Comparison of ENCODE assay signal across 1 cellular context in the genomic region with DNA sequence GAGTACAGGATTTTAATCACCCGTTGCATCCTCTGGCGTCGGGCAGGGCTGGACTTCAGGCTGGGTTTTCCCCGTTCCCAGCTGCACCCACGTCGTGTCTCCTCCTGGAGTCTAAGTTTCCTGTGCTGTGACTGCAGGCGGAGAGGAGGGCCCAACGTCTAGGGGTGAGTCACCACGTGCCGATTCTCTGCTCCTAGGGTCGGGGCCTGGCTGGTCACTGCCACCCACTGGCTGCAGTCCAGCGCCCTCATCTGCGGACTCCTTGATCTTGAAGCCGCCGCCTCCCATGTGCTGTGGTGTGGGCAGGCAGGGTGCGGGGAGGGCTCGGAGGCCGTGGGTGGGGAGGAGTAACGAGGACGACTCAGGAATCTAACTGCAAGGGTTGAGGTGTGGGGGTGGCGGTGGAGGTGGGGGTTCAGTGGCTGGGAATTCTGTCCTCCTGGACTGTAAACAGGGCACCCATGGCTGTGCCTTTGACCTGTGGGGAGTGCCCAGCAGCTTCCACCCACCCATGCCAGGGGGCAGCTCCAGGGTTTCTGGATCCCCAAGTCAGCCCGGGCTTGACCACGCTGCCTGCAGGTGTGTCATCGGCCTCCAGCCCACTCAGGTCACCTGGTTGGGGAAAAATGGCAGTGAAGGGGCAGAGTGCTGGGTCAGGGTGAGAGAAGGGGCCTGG.
TF ChIP-seq lines count a peak whose summit lies in the region.

No MANE protein-coding gene starts in this region.

TF ChIP-seq in K562, 482 proteins besides CTCF, POLR2A, EP300 and RAD21 (continued from another document and continues in another):
- TF ChIP-seq, protein P1, sequence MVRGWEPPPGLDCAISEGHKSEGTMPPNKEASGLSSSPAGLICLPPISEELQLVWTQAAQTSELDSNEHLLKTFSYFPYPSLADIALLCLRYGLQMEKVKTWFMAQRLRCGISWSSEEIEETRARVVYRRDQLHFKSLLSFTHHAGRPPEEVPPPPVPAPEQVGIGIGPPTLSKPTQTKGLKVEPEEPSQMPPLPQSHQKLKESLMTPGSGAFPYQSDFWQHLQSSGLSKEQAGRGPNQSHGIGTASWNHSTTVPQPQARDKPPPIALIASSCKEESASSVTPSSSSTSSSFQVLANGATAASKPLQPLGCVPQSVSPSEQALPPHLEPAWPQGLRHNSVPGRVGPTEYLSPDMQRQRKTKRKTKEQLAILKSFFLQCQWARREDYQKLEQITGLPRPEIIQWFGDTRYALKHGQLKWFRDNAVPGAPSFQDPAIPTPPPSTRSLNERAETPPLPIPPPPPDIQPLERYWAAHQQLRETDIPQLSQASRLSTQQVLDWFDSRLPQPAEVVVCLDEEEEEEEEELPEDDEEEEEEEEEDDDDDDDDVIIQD (CRISPR knock-in tag; IDR thresholded peaks at IDR 0.05), result no peak
- TF ChIP-seq SRSF1 (IDR thresholded peaks at IDR 0.05; ENCODE audit: low read depth, low read length), result no peak
- TF ChIP-seq, protein P2, sequence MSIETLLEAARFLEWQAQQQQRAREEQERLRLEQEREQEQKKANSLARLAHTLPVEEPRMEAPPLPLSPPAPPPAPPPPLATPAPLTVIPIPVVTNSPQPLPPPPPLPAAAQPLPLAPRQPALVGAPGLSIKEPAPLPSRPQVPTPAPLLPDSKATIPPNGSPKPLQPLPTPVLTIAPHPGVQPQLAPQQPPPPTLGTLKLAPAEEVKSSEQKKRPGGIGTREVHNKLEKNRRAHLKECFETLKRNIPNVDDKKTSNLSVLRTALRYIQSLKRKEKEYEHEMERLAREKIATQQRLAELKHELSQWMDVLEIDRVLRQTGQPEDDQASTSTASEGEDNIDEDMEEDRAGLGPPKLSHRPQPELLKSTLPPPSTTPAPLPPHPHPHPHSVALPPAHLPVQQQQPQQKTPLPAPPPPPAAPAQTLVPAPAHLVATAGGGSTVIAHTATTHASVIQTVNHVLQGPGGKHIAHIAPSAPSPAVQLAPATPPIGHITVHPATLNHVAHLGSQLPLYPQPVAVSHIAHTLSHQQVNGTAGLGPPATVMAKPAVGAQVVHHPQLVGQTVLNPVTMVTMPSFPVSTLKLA (conservative IDR thresholded peaks at IDR 0.05), result peak in 1 of 2 experiments; percentile 71; a peak in 2 of 4 replicates
- no peak for TF ChIP-seq BCL6 (CRISPR knock-in tag; IDR thresholded peaks at IDR 0.05)
- TF ChIP-seq KLF16 (IDR thresholded peaks at IDR 0.05), result no peak
- peak; percentile 87 for TF ChIP-seq EGR1 (conservative IDR thresholded peaks at IDR 0.05)
- TF ChIP-seq, protein P3, sequence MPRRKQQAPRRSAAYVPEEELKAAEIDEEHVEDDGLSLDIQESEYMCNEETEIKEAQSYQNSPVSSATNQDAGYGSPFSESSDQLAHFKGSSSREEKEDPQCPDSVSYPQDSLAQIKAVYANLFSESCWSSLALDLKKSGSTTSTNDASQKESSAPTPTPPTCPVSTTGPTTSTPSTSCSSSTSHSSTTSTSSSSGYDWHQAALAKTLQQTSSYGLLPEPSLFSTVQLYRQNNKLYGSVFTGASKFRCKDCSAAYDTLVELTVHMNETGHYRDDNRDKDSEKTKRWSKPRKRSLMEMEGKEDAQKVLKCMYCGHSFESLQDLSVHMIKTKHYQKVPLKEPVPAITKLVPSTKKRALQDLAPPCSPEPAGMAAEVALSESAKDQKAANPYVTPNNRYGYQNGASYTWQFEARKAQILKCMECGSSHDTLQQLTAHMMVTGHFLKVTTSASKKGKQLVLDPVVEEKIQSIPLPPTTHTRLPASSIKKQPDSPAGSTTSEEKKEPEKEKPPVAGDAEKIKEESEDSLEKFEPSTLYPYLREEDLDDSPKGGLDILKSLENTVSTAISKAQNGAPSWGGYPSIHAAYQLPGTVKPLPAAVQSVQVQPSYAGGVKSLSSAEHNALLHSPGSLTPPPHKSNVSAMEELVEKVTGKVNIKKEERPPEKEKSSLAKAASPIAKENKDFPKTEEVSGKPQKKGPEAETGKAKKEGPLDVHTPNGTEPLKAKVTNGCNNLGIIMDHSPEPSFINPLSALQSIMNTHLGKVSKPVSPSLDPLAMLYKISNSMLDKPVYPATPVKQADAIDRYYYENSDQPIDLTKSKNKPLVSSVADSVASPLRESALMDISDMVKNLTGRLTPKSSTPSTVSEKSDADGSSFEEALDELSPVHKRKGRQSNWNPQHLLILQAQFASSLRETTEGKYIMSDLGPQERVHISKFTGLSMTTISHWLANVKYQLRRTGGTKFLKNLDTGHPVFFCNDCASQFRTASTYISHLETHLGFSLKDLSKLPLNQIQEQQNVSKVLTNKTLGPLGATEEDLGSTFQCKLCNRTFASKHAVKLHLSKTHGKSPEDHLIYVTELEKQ (CRISPR knock-in tag; IDR thresholded peaks at IDR 0.05), result no peak
- TF ChIP-seq ZNF644 (tag; IDR thresholded peaks at IDR 0.05; ENCODE audit: low read depth), result no peak
- TF ChIP-seq, protein P4, sequence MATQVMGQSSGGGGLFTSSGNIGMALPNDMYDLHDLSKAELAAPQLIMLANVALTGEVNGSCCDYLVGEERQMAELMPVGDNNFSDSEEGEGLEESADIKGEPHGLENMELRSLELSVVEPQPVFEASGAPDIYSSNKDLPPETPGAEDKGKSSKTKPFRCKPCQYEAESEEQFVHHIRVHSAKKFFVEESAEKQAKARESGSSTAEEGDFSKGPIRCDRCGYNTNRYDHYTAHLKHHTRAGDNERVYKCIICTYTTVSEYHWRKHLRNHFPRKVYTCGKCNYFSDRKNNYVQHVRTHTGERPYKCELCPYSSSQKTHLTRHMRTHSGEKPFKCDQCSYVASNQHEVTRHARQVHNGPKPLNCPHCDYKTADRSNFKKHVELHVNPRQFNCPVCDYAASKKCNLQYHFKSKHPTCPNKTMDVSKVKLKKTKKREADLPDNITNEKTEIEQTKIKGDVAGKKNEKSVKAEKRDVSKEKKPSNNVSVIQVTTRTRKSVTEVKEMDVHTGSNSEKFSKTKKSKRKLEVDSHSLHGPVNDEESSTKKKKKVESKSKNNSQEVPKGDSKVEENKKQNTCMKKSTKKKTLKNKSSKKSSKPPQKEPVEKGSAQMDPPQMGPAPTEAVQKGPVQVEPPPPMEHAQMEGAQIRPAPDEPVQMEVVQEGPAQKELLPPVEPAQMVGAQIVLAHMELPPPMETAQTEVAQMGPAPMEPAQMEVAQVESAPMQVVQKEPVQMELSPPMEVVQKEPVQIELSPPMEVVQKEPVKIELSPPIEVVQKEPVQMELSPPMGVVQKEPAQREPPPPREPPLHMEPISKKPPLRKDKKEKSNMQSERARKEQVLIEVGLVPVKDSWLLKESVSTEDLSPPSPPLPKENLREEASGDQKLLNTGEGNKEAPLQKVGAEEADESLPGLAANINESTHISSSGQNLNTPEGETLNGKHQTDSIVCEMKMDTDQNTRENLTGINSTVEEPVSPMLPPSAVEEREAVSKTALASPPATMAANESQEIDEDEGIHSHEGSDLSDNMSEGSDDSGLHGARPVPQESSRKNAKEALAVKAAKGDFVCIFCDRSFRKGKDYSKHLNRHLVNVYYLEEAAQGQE (CRISPR knock-in tag; IDR thresholded peaks at IDR 0.05; ENCODE audit: low read depth), result no peak
- no peak for TF ChIP-seq STAT5A (IDR thresholded peaks at IDR 0.05; ENCODE audit: borderline replicate concordance, low read length)
- no peak for TF ChIP-seq ZNF224 (CRISPR knock-in tag; IDR thresholded peaks at IDR 0.05)
- TF ChIP-seq TAF9B (IDR thresholded peaks at IDR 0.05; ENCODE audit: partially characterized antibody), result no peak
- TF ChIP-seq FOXJ2 (tag; IDR thresholded peaks at IDR 0.05), result no peak
- TF ChIP-seq SRSF7 (optimal IDR thresholded peaks at IDR 0.05; ENCODE audit: low read depth, low read length), result no peak
- TF ChIP-seq ASH1L (IDR thresholded peaks at IDR 0.05; ENCODE audit: borderline replicate concordance, low read depth, partially characterized antibody), result no peak
- TF ChIP-seq, protein P5, sequence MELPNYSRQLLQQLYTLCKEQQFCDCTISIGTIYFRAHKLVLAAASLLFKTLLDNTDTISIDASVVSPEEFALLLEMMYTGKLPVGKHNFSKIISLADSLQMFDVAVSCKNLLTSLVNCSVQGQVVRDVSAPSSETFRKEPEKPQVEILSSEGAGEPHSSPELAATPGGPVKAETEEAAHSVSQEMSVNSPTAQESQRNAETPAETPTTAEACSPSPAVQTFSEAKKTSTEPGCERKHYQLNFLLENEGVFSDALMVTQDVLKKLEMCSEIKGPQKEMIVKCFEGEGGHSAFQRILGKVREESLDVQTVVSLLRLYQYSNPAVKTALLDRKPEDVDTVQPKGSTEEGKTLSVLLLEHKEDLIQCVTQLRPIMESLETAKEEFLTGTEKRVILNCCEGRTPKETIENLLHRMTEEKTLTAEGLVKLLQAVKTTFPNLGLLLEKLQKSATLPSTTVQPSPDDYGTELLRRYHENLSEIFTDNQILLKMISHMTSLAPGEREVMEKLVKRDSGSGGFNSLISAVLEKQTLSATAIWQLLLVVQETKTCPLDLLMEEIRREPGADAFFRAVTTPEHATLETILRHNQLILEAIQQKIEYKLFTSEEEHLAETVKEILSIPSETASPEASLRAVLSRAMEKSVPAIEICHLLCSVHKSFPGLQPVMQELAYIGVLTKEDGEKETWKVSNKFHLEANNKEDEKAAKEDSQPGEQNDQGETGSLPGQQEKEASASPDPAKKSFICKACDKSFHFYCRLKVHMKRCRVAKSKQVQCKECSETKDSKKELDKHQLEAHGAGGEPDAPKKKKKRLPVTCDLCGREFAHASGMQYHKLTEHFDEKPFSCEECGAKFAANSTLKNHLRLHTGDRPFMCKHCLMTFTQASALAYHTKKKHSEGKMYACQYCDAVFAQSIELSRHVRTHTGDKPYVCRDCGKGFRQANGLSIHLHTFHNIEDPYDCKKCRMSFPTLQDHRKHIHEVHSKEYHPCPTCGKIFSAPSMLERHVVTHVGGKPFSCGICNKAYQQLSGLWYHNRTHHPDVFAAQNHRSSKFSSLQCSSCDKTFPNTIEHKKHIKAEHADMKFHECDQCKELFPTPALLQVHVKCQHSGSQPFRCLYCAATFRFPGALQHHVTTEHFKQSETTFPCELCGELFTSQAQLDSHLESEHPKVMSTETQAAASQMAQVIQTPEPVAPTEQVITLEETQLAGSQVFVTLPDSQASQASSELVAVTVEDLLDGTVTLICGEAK (IDR thresholded peaks at IDR 0.05), result no peak
- TF ChIP-seq, protein P5 (CRISPR knock-in tag; IDR thresholded peaks at IDR 0.05), result no peak
- 0 out of 2 replicates have a peak, but pooled peaks have one; percentile 27 for TF ChIP-seq RNF2 (IDR thresholded peaks at IDR 0.05)
- no peak for TF ChIP-seq MECOM (CRISPR knock-in tag; IDR thresholded peaks at IDR 0.05)
- TF ChIP-seq GABPB2 (CRISPR knock-in tag; conservative IDR thresholded peaks at IDR 0.05), result no peak
- no peak for TF ChIP-seq SIRT6 (IDR thresholded peaks at IDR 0.05; ENCODE audit: low read depth, low read length)
- TF ChIP-seq, protein P6, sequence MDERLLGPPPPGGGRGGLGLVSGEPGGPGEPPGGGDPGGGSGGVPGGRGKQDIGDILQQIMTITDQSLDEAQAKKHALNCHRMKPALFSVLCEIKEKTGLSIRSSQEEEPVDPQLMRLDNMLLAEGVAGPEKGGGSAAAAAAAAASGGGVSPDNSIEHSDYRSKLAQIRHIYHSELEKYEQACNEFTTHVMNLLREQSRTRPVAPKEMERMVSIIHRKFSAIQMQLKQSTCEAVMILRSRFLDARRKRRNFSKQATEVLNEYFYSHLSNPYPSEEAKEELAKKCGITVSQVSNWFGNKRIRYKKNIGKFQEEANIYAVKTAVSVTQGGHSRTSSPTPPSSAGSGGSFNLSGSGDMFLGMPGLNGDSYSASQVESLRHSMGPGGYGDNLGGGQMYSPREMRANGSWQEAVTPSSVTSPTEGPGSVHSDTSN (CRISPR knock-in tag; IDR thresholded peaks at IDR 0.05; ENCODE audit: low read depth), result no peak
- TF ChIP-seq, protein P6 (tag; conservative IDR thresholded peaks at IDR 0.05; ENCODE audit: low read depth), result no peak
- TF ChIP-seq GTF2A2 (tag; IDR thresholded peaks at IDR 0.05), result no peak
- TF ChIP-seq, protein P7, sequence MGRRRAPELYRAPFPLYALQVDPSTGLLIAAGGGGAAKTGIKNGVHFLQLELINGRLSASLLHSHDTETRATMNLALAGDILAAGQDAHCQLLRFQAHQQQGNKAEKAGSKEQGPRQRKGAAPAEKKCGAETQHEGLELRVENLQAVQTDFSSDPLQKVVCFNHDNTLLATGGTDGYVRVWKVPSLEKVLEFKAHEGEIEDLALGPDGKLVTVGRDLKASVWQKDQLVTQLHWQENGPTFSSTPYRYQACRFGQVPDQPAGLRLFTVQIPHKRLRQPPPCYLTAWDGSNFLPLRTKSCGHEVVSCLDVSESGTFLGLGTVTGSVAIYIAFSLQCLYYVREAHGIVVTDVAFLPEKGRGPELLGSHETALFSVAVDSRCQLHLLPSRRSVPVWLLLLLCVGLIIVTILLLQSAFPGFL (CRISPR knock-in tag; IDR thresholded peaks at IDR 0.05), result no peak
- TF ChIP-seq JUN (IDR thresholded peaks at IDR 0.05; ENCODE audit: borderline replicate concordance, low read depth, low read length), result peak; percentile 80; the same call in 1 of the 2 replicates
- peak; percentile 67; the same call in 1 of the 2 replicates for TF ChIP-seq JUN (CRISPR knock-in tag; IDR thresholded peaks at IDR 0.05; ENCODE audit: borderline replicate concordance)
- TF ChIP-seq, protein P8, sequence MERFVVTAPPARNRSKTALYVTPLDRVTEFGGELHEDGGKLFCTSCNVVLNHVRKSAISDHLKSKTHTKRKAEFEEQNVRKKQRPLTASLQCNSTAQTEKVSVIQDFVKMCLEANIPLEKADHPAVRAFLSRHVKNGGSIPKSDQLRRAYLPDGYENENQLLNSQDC (CRISPR knock-in tag; IDR thresholded peaks at IDR 0.05), result no peak
